Comparison of ENCODE assay signal across 1 cellular context in the genomic region with DNA sequence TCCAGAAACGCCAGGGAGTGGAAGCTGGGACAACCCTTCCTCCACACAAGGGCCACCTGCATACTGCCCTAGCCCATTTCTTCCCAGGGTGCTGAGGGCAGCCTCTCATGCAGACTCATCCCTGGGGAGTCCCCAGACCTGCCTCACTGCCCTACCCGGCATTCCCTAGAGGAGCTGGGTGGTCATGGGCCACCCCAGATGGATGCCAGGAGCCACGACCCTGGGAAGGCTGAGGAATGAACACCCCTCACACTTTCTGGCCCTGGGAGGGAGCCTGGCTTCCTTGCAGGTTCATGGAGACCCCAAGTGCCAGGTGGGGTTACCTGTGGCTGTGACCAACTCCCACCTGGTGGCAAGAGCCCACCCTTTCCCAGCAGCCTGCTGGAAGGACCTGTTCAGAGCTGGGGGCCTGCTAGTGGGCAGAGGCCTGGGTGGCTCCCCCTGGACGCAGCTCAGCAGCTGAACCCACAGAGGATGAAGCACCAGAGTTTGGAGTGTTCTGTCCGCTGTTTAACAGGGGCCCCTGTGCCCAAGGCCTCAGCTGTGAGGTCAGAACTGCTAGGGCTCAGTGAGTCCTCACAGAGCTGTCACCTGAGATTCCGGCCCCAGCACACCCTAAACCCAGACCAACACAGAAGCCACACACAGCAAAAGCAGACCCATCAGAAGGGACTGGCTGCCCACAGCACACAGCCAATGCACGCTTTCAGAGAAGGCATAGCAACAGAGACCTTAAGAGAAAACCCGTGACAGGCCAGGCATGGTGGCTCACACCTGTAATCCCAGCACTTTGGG.
TF ChIP-seq lines count a peak whose summit lies in the region.

No MANE protein-coding gene starts in this region.

TF ChIP-seq in HepG2, 621 proteins besides CTCF, POLR2A, EP300 and RAD21 (continued from another document and continues in another):
- TF ChIP-seq, protein P1, sequence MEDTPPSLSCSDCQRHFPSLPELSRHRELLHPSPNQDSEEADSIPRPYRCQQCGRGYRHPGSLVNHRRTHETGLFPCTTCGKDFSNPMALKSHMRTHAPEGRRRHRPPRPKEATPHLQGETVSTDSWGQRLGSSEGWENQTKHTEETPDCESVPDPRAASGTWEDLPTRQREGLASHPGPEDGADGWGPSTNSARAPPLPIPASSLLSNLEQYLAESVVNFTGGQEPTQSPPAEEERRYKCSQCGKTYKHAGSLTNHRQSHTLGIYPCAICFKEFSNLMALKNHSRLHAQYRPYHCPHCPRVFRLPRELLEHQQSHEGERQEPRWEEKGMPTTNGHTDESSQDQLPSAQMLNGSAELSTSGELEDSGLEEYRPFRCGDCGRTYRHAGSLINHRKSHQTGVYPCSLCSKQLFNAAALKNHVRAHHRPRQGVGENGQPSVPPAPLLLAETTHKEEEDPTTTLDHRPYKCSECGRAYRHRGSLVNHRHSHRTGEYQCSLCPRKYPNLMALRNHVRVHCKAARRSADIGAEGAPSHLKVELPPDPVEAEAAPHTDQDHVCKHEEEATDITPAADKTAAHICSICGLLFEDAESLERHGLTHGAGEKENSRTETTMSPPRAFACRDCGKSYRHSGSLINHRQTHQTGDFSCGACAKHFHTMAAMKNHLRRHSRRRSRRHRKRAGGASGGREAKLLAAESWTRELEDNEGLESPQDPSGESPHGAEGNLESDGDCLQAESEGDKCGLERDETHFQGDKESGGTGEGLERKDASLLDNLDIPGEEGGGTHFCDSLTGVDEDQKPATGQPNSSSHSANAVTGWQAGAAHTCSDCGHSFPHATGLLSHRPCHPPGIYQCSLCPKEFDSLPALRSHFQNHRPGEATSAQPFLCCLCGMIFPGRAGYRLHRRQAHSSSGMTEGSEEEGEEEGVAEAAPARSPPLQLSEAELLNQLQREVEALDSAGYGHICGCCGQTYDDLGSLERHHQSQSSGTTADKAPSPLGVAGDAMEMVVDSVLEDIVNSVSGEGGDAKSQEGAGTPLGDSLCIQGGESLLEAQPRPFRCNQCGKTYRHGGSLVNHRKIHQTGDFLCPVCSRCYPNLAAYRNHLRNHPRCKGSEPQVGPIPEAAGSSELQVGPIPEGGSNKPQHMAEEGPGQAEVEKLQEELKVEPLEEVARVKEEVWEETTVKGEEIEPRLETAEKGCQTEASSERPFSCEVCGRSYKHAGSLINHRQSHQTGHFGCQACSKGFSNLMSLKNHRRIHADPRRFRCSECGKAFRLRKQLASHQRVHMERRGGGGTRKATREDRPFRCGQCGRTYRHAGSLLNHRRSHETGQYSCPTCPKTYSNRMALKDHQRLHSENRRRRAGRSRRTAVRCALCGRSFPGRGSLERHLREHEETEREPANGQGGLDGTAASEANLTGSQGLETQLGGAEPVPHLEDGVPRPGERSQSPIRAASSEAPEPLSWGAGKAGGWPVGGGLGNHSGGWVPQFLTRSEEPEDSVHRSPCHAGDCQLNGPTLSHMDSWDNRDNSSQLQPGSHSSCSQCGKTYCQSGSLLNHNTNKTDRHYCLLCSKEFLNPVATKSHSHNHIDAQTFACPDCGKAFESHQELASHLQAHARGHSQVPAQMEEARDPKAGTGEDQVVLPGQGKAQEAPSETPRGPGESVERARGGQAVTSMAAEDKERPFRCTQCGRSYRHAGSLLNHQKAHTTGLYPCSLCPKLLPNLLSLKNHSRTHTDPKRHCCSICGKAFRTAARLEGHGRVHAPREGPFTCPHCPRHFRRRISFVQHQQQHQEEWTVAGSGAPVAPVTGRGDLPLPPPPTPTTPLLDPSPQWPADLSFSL (CRISPR knock-in tag; IDR thresholded peaks at IDR 0.05) = no peak
- TF ChIP-seq CBFB (CRISPR knock-in tag; IDR thresholded peaks at IDR 0.05) = no peak
- TF ChIP-seq PAWR (CRISPR knock-in tag; IDR thresholded peaks at IDR 0.05; ENCODE audit: borderline replicate concordance) = no peak
- TF ChIP-seq KDM2A (CRISPR knock-in tag; IDR thresholded peaks at IDR 0.05; ENCODE audit: borderline replicate concordance, low read depth) = no peak
- TF ChIP-seq SCMH1 (CRISPR knock-in tag; IDR thresholded peaks at IDR 0.05; ENCODE audit: borderline replicate concordance) = no peak
- no peak for TF ChIP-seq SKI (IDR thresholded peaks at IDR 0.05; ENCODE audit: partially characterized antibody)
- TF ChIP-seq, protein P2, sequence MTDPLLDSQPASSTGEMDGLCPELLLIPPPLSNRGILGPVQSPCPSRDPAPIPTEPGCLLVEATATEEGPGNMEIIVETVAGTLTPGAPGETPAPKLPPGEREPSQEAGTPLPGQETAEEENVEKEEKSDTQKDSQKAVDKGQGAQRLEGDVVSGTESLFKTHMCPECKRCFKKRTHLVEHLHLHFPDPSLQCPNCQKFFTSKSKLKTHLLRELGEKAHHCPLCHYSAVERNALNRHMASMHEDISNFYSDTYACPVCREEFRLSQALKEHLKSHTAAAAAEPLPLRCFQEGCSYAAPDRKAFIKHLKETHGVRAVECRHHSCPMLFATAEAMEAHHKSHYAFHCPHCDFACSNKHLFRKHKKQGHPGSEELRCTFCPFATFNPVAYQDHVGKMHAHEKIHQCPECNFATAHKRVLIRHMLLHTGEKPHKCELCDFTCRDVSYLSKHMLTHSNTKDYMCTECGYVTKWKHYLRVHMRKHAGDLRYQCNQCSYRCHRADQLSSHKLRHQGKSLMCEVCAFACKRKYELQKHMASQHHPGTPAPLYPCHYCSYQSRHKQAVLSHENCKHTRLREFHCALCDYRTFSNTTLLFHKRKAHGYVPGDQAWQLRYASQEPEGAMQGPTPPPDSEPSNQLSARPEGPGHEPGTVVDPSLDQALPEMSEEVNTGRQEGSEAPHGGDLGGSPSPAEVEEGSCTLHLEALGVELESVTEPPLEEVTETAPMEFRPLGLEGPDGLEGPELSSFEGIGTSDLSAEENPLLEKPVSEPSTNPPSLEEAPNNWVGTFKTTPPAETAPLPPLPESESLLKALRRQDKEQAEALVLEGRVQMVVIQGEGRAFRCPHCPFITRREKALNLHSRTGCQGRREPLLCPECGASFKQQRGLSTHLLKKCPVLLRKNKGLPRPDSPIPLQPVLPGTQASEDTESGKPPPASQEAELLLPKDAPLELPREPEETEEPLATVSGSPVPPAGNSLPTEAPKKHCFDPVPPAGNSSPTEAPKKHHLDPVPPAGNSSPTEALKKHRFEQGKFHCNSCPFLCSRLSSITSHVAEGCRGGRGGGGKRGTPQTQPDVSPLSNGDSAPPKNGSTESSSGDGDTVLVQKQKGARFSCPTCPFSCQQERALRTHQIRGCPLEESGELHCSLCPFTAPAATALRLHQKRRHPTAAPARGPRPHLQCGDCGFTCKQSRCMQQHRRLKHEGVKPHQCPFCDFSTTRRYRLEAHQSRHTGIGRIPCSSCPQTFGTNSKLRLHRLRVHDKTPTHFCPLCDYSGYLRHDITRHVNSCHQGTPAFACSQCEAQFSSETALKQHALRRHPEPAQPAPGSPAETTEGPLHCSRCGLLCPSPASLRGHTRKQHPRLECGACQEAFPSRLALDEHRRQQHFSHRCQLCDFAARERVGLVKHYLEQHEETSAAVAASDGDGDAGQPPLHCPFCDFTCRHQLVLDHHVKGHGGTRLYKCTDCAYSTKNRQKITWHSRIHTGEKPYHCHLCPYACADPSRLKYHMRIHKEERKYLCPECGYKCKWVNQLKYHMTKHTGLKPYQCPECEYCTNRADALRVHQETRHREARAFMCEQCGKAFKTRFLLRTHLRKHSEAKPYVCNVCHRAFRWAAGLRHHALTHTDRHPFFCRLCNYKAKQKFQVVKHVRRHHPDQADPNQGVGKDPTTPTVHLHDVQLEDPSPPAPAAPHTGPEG (CRISPR knock-in tag; IDR thresholded peaks at IDR 0.05) = no peak
- no peak for TF ChIP-seq ZNF644 (CRISPR knock-in tag; IDR thresholded peaks at IDR 0.05; ENCODE audit: low read depth)
- peak; percentile 55 for TF ChIP-seq POLR2G (IDR thresholded peaks at IDR 0.05; ENCODE audit: low read depth, low read length)
- TF ChIP-seq ZKSCAN5 (CRISPR knock-in tag; IDR thresholded peaks at IDR 0.05) = no peak
- no peak for TF ChIP-seq ZNF670 (CRISPR knock-in tag; IDR thresholded peaks at IDR 0.05; ENCODE audit: borderline replicate concordance)
- TF ChIP-seq, protein P3, sequence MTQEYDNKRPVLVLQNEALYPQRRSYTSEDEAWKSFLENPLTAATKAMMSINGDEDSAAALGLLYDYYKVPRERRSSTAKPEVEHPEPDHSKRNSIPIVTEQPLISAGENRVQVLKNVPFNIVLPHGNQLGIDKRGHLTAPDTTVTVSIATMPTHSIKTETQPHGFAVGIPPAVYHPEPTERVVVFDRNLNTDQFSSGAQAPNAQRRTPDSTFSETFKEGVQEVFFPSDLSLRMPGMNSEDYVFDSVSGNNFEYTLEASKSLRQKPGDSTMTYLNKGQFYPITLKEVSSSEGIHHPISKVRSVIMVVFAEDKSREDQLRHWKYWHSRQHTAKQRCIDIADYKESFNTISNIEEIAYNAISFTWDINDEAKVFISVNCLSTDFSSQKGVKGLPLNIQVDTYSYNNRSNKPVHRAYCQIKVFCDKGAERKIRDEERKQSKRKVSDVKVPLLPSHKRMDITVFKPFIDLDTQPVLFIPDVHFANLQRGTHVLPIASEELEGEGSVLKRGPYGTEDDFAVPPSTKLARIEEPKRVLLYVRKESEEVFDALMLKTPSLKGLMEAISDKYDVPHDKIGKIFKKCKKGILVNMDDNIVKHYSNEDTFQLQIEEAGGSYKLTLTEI (CRISPR knock-in tag; conservative IDR thresholded peaks at IDR 0.05) = no peak
- no peak for TF ChIP-seq DNMT3B (CRISPR knock-in tag; conservative IDR thresholded peaks at IDR 0.05)
- TF ChIP-seq, protein P4, sequence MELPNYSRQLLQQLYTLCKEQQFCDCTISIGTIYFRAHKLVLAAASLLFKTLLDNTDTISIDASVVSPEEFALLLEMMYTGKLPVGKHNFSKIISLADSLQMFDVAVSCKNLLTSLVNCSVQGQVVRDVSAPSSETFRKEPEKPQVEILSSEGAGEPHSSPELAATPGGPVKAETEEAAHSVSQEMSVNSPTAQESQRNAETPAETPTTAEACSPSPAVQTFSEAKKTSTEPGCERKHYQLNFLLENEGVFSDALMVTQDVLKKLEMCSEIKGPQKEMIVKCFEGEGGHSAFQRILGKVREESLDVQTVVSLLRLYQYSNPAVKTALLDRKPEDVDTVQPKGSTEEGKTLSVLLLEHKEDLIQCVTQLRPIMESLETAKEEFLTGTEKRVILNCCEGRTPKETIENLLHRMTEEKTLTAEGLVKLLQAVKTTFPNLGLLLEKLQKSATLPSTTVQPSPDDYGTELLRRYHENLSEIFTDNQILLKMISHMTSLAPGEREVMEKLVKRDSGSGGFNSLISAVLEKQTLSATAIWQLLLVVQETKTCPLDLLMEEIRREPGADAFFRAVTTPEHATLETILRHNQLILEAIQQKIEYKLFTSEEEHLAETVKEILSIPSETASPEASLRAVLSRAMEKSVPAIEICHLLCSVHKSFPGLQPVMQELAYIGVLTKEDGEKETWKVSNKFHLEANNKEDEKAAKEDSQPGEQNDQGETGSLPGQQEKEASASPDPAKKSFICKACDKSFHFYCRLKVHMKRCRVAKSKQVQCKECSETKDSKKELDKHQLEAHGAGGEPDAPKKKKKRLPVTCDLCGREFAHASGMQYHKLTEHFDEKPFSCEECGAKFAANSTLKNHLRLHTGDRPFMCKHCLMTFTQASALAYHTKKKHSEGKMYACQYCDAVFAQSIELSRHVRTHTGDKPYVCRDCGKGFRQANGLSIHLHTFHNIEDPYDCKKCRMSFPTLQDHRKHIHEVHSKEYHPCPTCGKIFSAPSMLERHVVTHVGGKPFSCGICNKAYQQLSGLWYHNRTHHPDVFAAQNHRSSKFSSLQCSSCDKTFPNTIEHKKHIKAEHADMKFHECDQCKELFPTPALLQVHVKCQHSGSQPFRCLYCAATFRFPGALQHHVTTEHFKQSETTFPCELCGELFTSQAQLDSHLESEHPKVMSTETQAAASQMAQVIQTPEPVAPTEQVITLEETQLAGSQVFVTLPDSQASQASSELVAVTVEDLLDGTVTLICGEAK (IDR thresholded peaks at IDR 0.05) = no peak
- TF ChIP-seq, protein P4 (CRISPR knock-in tag; IDR thresholded peaks at IDR 0.05) = no peak
- TF ChIP-seq ZNF607 (CRISPR knock-in tag; IDR thresholded peaks at IDR 0.05; ENCODE audit: borderline replicate concordance) = no peak
- TF ChIP-seq JUNB (CRISPR knock-in tag; IDR thresholded peaks at IDR 0.05; ENCODE audit: borderline replicate concordance) = no peak
- no peak for TF ChIP-seq ZNF614 (CRISPR knock-in tag; IDR thresholded peaks at IDR 0.05; ENCODE audit: borderline replicate concordance)
- no peak for TF ChIP-seq GATAD2A (CRISPR knock-in tag; IDR thresholded peaks at IDR 0.05)
- TF ChIP-seq AGO2 (optimal IDR thresholded peaks at IDR 0.05; ENCODE audit: low read depth, low read length) = peak; percentile 93
- TF ChIP-seq, protein P5, sequence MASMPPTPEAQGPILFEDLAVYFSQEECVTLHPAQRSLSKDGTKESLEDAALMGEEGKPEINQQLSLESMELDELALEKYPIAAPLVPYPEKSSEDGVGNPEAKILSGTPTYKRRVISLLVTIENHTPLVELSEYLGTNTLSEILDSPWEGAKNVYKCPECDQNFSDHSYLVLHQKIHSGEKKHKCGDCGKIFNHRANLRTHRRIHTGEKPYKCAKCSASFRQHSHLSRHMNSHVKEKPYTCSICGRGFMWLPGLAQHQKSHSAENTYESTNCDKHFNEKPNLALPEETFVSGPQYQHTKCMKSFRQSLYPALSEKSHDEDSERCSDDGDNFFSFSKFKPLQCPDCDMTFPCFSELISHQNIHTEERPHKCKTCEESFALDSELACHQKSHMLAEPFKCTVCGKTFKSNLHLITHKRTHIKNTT (CRISPR knock-in tag; IDR thresholded peaks at IDR 0.05) = no peak
